1 cellular context compared by ENCODE assay signal in the genomic region with DNA sequence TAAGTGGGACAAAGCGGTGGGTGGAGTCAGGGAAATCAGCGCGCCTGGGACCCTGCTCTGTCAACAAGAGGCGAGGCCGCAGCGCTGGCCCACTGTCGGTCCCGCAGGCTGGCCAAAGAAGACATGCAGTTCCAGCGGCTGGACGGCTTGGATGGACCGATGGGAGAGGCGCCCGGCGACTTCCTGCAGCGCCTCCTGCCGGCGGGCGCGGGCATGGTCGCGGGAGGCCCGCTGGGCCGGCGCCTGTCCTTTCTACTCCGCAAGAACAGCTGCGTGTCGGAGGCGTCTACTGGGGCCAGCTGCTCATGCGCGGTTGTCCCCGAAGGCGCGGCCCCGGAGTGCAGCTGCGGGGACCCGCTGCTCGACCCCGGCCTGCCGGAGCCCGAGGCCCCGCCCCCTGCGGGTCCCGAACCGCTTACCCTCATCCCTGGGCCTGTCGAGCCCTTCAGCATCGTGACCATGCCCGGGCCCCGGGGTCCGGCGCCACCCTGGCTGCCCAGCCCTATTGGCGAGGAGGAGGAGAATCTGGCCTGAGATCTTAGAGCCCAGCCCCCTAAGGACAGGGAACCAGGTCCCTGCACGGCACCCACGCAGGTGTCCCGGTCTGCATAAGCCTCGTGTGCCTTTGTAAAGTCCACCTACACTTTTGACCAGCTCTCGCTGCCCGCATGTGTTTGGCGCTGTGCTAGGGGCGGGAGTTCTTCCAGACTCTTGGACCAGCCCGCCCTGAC.
A peak's percentile ranks its signal among the peaks of the same experiment; 100 is the strongest.
TF ChIP-seq lines count a peak whose summit lies in the region.

No MANE protein-coding gene starts in this region.

TF ChIP-seq in WTC11, 78 proteins besides CTCF, POLR2A, EP300 and RAD21 (continued from another document):
- TF ChIP-seq, protein P1, sequence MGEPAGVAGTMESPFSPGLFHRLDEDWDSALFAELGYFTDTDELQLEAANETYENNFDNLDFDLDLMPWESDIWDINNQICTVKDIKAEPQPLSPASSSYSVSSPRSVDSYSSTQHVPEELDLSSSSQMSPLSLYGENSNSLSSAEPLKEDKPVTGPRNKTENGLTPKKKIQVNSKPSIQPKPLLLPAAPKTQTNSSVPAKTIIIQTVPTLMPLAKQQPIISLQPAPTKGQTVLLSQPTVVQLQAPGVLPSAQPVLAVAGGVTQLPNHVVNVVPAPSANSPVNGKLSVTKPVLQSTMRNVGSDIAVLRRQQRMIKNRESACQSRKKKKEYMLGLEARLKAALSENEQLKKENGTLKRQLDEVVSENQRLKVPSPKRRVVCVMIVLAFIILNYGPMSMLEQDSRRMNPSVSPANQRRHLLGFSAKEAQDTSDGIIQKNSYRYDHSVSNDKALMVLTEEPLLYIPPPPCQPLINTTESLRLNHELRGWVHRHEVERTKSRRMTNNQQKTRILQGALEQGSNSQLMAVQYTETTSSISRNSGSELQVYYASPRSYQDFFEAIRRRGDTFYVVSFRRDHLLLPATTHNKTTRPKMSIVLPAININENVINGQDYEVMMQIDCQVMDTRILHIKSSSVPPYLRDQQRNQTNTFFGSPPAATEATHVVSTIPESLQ (CRISPR knock-in tag; IDR thresholded peaks at IDR 0.05), result no peak
- no peak for TF ChIP-seq ZNF232 (CRISPR knock-in tag; IDR thresholded peaks at IDR 0.05)
- TF ChIP-seq ETV6 (CRISPR knock-in tag; IDR thresholded peaks at IDR 0.05), result no peak
- no peak for TF ChIP-seq ZBTB21 (CRISPR knock-in tag; IDR thresholded peaks at IDR 0.05; ENCODE audit: borderline replicate concordance)
- no peak for TF ChIP-seq AFF4 (CRISPR knock-in tag; IDR thresholded peaks at IDR 0.05; ENCODE audit: borderline replicate concordance)
- TF ChIP-seq, protein P2, sequence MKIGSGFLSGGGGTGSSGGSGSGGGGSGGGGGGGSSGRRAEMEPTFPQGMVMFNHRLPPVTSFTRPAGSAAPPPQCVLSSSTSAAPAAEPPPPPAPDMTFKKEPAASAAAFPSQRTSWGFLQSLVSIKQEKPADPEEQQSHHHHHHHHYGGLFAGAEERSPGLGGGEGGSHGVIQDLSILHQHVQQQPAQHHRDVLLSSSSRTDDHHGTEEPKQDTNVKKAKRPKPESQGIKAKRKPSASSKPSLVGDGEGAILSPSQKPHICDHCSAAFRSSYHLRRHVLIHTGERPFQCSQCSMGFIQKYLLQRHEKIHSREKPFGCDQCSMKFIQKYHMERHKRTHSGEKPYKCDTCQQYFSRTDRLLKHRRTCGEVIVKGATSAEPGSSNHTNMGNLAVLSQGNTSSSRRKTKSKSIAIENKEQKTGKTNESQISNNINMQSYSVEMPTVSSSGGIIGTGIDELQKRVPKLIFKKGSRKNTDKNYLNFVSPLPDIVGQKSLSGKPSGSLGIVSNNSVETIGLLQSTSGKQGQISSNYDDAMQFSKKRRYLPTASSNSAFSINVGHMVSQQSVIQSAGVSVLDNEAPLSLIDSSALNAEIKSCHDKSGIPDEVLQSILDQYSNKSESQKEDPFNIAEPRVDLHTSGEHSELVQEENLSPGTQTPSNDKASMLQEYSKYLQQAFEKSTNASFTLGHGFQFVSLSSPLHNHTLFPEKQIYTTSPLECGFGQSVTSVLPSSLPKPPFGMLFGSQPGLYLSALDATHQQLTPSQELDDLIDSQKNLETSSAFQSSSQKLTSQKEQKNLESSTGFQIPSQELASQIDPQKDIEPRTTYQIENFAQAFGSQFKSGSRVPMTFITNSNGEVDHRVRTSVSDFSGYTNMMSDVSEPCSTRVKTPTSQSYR (CRISPR knock-in tag; IDR thresholded peaks at IDR 0.05), result no peak
- peak; percentile 29; the same call in 1 of the 2 replicates for TF ChIP-seq FOXP4 (CRISPR knock-in tag; IDR thresholded peaks at IDR 0.05)
- TF ChIP-seq FOXJ3 (CRISPR knock-in tag; IDR thresholded peaks at IDR 0.05; ENCODE audit: borderline replicate concordance), result no peak
- TF ChIP-seq USF2 (CRISPR knock-in tag; IDR thresholded peaks at IDR 0.05), result no peak
- TF ChIP-seq MXD4 (CRISPR knock-in tag; IDR thresholded peaks at IDR 0.05; ENCODE audit: borderline replicate concordance), result no peak
- TF ChIP-seq ATF1 (CRISPR knock-in tag; IDR thresholded peaks at IDR 0.05), result no peak
- TF ChIP-seq, protein P3, sequence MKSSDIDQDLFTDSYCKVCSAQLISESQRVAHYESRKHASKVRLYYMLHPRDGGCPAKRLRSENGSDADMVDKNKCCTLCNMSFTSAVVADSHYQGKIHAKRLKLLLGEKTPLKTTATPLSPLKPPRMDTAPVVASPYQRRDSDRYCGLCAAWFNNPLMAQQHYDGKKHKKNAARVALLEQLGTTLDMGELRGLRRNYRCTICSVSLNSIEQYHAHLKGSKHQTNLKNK (CRISPR knock-in tag; IDR thresholded peaks at IDR 0.05), result no peak
- TF ChIP-seq, protein P4, sequence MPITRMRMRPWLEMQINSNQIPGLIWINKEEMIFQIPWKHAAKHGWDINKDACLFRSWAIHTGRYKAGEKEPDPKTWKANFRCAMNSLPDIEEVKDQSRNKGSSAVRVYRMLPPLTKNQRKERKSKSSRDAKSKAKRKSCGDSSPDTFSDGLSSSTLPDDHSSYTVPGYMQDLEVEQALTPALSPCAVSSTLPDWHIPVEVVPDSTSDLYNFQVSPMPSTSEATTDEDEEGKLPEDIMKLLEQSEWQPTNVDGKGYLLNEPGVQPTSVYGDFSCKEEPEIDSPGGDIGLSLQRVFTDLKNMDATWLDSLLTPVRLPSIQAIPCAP (CRISPR knock-in tag; IDR thresholded peaks at IDR 0.05), result no peak
TF ChIP-seq in WTC11: peak in this region for 13.
